8 cellular contexts compared by ENCODE assay signal in the genomic region with DNA sequence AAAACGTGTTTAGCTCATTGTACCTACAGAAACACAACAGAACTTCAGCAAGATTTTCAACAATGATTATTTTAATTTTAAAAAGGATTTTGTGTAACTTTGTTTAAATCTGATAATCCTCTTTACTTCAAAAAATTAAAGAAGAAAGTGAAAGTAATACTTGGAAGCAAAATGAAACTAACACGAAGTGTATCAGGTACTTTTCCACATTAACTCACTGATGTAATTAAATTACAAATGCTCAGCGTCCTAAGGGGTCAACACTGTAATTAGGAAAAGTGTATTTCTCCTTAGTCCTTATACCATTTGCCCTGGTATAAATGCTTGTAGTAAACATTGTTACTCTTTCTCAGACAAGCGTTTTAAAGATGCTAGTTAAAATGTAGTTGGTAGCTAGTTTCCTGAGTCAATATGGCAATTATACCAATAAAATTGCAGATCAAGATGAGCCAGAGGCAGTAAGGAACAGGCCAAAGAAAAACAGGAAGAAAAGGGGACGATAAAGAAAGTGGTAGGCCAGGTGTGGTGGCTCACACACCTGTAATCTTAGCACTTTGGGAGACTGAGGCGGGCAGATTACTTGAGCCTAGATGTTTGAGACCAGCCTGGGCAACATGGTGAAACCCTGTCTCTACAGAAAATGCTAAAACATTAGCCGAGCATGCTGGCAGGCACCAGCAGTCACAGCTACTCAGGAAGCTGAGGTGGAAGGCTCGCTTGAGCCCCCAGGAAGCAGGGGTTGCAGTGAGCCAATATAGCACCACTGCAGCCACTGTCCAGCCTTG.
DNase-seq lines count a peak whose midpoint lies in the region; ATAC-seq, FAIRE-seq and TF ChIP-seq lines count a peak whose summit lies in the region.

No MANE protein-coding gene starts in this region.

- FAIRE-seq in RCC 7860 (lab: Jason Lieb, UNC): peak; percentile 63

- no peaks in the 10 kb centered on the region for H3K9me3 Mint-ChIP-seq in stimulated activated naive CD8-positive, alpha-beta T cell treated with anti-CD3 and anti-CD28 coated beads, Interleukin-15, Interleukin-2, amounts not matched to agents 100 ng/mL and 50 ng/mL, for 24 hours

- H3K4me1 Mint-ChIP-seq in stimulated activated naive CD8-positive, alpha-beta T cell treated with anti-CD3 and anti-CD28 coated beads, Interleukin-15, Interleukin-2, amounts not matched to agents 100 ng/mL and 50 ng/mL, for 24 hours (ENCODE audit: low read depth): peaks cover 18% of the 10 kb centered on the region

- no peaks in the 10 kb centered on the region for H3K36me3 Mint-ChIP-seq in stimulated activated naive CD8-positive, alpha-beta T cell treated with anti-CD3 and anti-CD28 coated beads, Interleukin-15, Interleukin-2, amounts not matched to agents 100 ng/mL and 50 ng/mL, for 24 hours (ENCODE audit: low read depth)

- H3K27me3 Mint-ChIP-seq in stimulated activated naive CD8-positive, alpha-beta T cell treated with anti-CD3 and anti-CD28 coated beads, Interleukin-15, Interleukin-2, amounts not matched to agents 100 ng/mL and 50 ng/mL, for 24 hours: no peaks in the 10 kb centered on the region

- H3K4me3 Mint-ChIP-seq in stimulated activated naive CD8-positive, alpha-beta T cell treated with anti-CD3 and anti-CD28 coated beads, Interleukin-15, Interleukin-2, amounts not matched to agents 100 ng/mL and 50 ng/mL, for 24 hours: peak overlapping the region; percentile 84

- TF ChIP-seq CTCF in GM12864 (IDR thresholded peaks at IDR 0.05; ENCODE audit: low read depth, low read length, missing control alignments) (no peak), fibroblast of villous mesenchyme (IDR thresholded peaks at IDR 0.05; ENCODE audit: insufficient read depth, low read depth, low read length) (no peak)

- ATAC-seq in GM21737 (IDR thresholded peaks at IDR 0.05; ENCODE audit: unreplicated experiment) (peak; percentile 60), HG02870 (IDR thresholded peaks at IDR 0.05; ENCODE audit: unreplicated experiment) (no peak), esophagus mucosa (no peak)

- H3K27ac Mint-ChIP-seq in stimulated activated naive CD8-positive, alpha-beta T cell treated with anti-CD3 and anti-CD28 coated beads, Interleukin-15, Interleukin-2, amounts not matched to agents 100 ng/mL and 50 ng/mL, for 24 hours: peak overlapping the region; percentile 99

- H3K4me3 ChIP-seq in GM12864 (ENCODE audit: low read depth, low read length) (peak overlapping the region; percentile 39), fibroblast of villous mesenchyme (ENCODE audit: low read depth, low read length) (peak overlapping the region; percentile 26)

- DNase-seq in GM12864 (ENCODE audit: low read depth) (no peak), RCC 7860 (ENCODE audit: low spot score) (no peak), fibroblast of villous mesenchyme (ENCODE audit: low read depth) (peak; percentile 70)
- no peak for DNase-seq in effector CD4-positive, alpha-beta T cell
